13 cellular contexts compared by ENCODE assay signal in genomic region chr10:99784025-99784730, GRCh38. TPM values are rescaled to one million over a fixed set of nuclear protein-coding genes. Genes with fewer than 3 reads are reported as not detected.
DNase-seq lines count a peak whose midpoint lies in the region; ATAC-seq and TF ChIP-seq lines count a peak whose summit lies in the region.
"Had no signal": no experiment of that assay in that cellular context is flagged by ENCODE, and none has a peak within 500 bp of the region (broad histone marks: within the 10 kb centered on the region; RNA-seq: fewer than 3 reads in every experiment).

No MANE protein-coding gene starts in this region.

- TF ChIP-seq CTCF in fibroblast of mammary gland (conservative IDR thresholded peaks at IDR 0.05; ENCODE audit: control insufficient read depth, insufficient read depth, low read depth, low read length) (no peak), gastrocnemius medialis (IDR thresholded peaks at IDR 0.05 in 4 of 5, conservative IDR thresholded peaks at IDR 0.05 in 1 of 5) (no peak)

- ATAC-seq in gastrocnemius medialis (peak; percentile 32 to 42), GM19395 (IDR thresholded peaks at IDR 0.05; ENCODE audit: unreplicated experiment) (no peak)
- ATAC-seq in stimulated activated naive CD8-positive, alpha-beta T cell treated with anti-CD3 and anti-CD28 coated beads, Interleukin-15, Interleukin-2, amounts not matched to agents 100 U/mL and 50 U/mL, for 24 hours = no peak
- ATAC-seq: activated naive CD8-positive, alpha-beta T cell treated with anti-CD3 and anti-CD28 coated beads, Interleukin-2, amount 50 U/mL, for 24 hours; Right ventricle myocardium inferior had no signal

- in situ Hi-C loops in gastrocnemius medialis (cut with MboI; ENCODE audit: low sequenced_read_pairs in 4 of 4) = no loop called here

- peaks cover 15 to 26% of the 10 kb centered on the region in 2 donors for H3K4me1 ChIP-seq in gastrocnemius medialis

- H3K27ac ChIP-seq in gastrocnemius medialis = no peak overlapping the region
- H3K27ac ChIP-seq: thoracic aorta had no signal

- DNase-seq in DMS53 (lab: John Stamatoyannopoulos, UW) (peak; percentile 28), RPMI7951 (ENCODE audit: low read depth) (peak; percentile 81), fibroblast of mammary gland (ENCODE audit: low read depth) (peak; percentile 88), gastrocnemius medialis (no peak), ureter (ENCODE audit: low spot score) (no peak)
- no peak for DNase-seq in activated CD4-positive, alpha-beta T cell treated with anti-CD3 and anti-CD28 coated beads, Interleukin-2, amount 50 U/mL, for 1 hour
- DNase-seq in stimulated activated naive CD8-positive, alpha-beta T cell treated with anti-CD3 and anti-CD28 coated beads, Interleukin-15, Interleukin-2, amounts not matched to agents 100 U/mL and 50 U/mL, for 24 hours = no peak
- DNase-seq: activated CD4-positive, alpha-beta memory T cell treated with anti-CD3 and anti-CD28 coated beads, Interleukin-2, amount 10 ng/mL, durations not matched to agents 7 days and 5 days; activated naive CD8-positive, alpha-beta T cell treated with anti-CD3 and anti-CD28 coated beads, Interleukin-2, amount 50 U/mL, for 24 hours; stimulated activated CD4-positive, alpha-beta T cell treated with anti-CD3 and anti-CD28 coated beads, Interleukin-2, amount 100 ng/mL, for 24 hours had no signal

- H3K27me3 ChIP-seq in gastrocnemius medialis = no peaks in the 10 kb centered on the region

- H3K4me3 ChIP-seq in fibroblast of mammary gland (ENCODE audit: control insufficient read depth, low read depth, low read length) = no peak overlapping the region
- H3K4me3 ChIP-seq in gastrocnemius medialis = no peak overlapping the region
- H3K4me3 ChIP-seq: thoracic aorta had no signal

- intact Hi-C loops in gastrocnemius medialis (cut with DNase I; ENCODE audit: low total_unique reads) = no loop called here

- TF ChIP-seq POLR2A in gastrocnemius medialis (IDR thresholded peaks at IDR 0.05) = no peak

- H3K9me3 ChIP-seq in gastrocnemius medialis = no peaks in the 10 kb centered on the region
- H3K9me3 ChIP-seq: thoracic aorta had no signal

- H3K36me3 ChIP-seq in gastrocnemius medialis = no peaks in the 10 kb centered on the region
- H3K36me3 ChIP-seq: thoracic aorta had no signal

RNA-seq across cellular contexts. Expression of gene ABCC2, which starts 1.7 kb away (rescaled TPM):
- 13.2 and 14.8 TPM in 2 replicates for total RNA-seq in RPMI7951 (2014; rRNA removed; shearing (Covaris generic))
- total RNA-seq in gastrocnemius medialis (1 to 10 TPM in 3 of 4 donors, under 1 TPM in 1; 0.89 to 3.2 (median 1.3) TPM), ureter (1.5 TPM)

RNA-seq across cellular contexts. Expression of gene CUTC, which starts 52.1 kb away (rescaled TPM):
- total RNA-seq in RPMI7951 (2014; rRNA removed; shearing (Covaris generic)) = 19.6 and 20.3 TPM in 2 replicates
- total RNA-seq in gastrocnemius medialis (100 to 1,000 TPM in 3 of 4 donors, 10 to 100 TPM in 1; 85.2 to 172 (median 126) TPM), ureter (18.9 TPM)

RNA-seq across cellular contexts. Expression of gene COX15, which starts 52.3 kb away (rescaled TPM):
- total RNA-seq in RPMI7951 (2014; rRNA removed; shearing (Covaris generic)) = 21.0 and 24.6 TPM in 2 replicates
- total RNA-seq in gastrocnemius medialis = 10 to 100 TPM; 28.1 to 45.3 (median 32.5) TPM
- total RNA-seq in ureter = 42.2 TPM

Comparison
In these comparisons a context has a peak if more than half of its experiments do, and no peak if none do; other contexts are left out.
1. DNase-seq: peak in DMS53 (single experiment), RPMI7951 (single experiment) and fibroblast of mammary gland (single experiment); none in gastrocnemius medialis (0 of 2), ureter (single experiment), activated CD4-positive, alpha-beta T cell treated with anti-CD3 and anti-CD28 coated beads, Interleukin-2, amount 50 U/mL, for 1 hour (single experiment) and stimulated activated naive CD8-positive, alpha-beta T cell treated with anti-CD3 and anti-CD28 coated beads, Interleukin-15, Interleukin-2, amounts not matched to agents 100 U/mL and 50 U/mL, for 24 hours (single experiment).
2. ATAC-seq: peak in gastrocnemius medialis (2 of 2); none in GM19395 (single experiment) and stimulated activated naive CD8-positive, alpha-beta T cell treated with anti-CD3 and anti-CD28 coated beads, Interleukin-15, Interleukin-2, amounts not matched to agents 100 U/mL and 50 U/mL, for 24 hours (single experiment).